ENCODE assay signal across 8 cellular contexts in genomic region chr1:22452401-22452963, GRCh38. TPM values are rescaled to one million over a fixed set of nuclear protein-coding genes. Genes with fewer than 3 reads are reported as not detected.
A peak's percentile ranks its signal among the peaks of the same experiment; 100 is the strongest.
DNase-seq lines count a peak whose midpoint lies in the region; ATAC-seq, FAIRE-seq and TF ChIP-seq lines count a peak whose summit lies in the region.

No MANE protein-coding gene starts in this region.

- ATAC-seq in HG02885 (IDR thresholded peaks at IDR 0.05; ENCODE audit: poor library complexity, unreplicated experiment) (peak; percentile 24), K562 (peak; percentile 47)

- H3K27me3 ChIP-seq in K562 (ENCODE audit: control insufficient read depth in 2 of 2, insufficient read depth in 2 of 2, low read length in 2 of 2) (no peaks in the 10 kb centered on the region), iPS-15b (ENCODE audit: control insufficient read depth, insufficient read depth, low read length) (no peaks in the 10 kb centered on the region)

- no peak for TF ChIP-seq POLR2A in K562 (conservative IDR thresholded peaks at IDR 0.05)

- H3K9me1 ChIP-seq in K562 (ENCODE audit: control insufficient read depth, insufficient read depth, low read length): no peaks in the 10 kb centered on the region

- POLR2A ChIA-PET in K562 (lab: Yijun Ruan, JAX): interaction anchor here (0.6 to 2.6 kb wide), 5 partner anchors 10 to 1258 kb away, joined by 3 to 11 read pairs (median 5); no protein-coding TSS in a partner anchor

- peaks cover 5% of the 10 kb centered on the region; the same call in 1 of the 2 replicates for H4K20me1 ChIP-seq in K562 (replicated peaks; ENCODE audit: control insufficient read depth, insufficient read depth, low read length)

- no peak for TF ChIP-seq RAD21 in K562 (CRISPR knock-in tag; conservative IDR thresholded peaks at IDR 0.05 in 1 of 2, IDR thresholded peaks at IDR 0.05 in 1 of 2)

- peak; percentile 19 for DNase-seq in AG08395 (ENCODE audit: low spot score)
- peak; percentile 19 for DNase-seq in GM12865 (ENCODE audit: low read depth)
- DNase-seq in NCI-H510A (lab: John Stamatoyannopoulos, UW): peak; percentile 29
- peak in 1 of 4 experiments; percentile 54 for DNase-seq in K562 (ENCODE audit: extremely low read depth in 1 of 4, low spot score in 3 of 4)
- DNase-seq in skeletal muscle cell (ENCODE audit: low read depth): peak; percentile 18
- no peak for DNase-seq in posterior vena cava (ENCODE audit: low spot score)

- no peak for TF ChIP-seq CTCF in GM12865 (IDR thresholded peaks at IDR 0.05; ENCODE audit: insufficient read depth, low read depth, low read length, missing control alignments)
- no peak for TF ChIP-seq CTCF in K562 (IDR thresholded peaks at IDR 0.05 in 2 of 3, conservative IDR thresholded peaks at IDR 0.05 in 1 of 3; ENCODE audit: insufficient read depth in 2 of 3, low read depth in 1 of 3, low read length in 3 of 3)

- peak overlapping the region; percentile 90 for H3K4me3 ChIP-seq in GM12865 (ENCODE audit: low read depth, low read length)
- H3K4me3 ChIP-seq in K562: peak overlapping the region; percentile 96
- H3K4me3 ChIP-seq in iPS-15b (ENCODE audit: low read depth, low read length): peak overlapping the region; percentile 73
- H3K4me3 ChIP-seq in skeletal muscle cell (ENCODE audit: low read depth, low read length): peak overlapping the region; percentile 85

- peak overlapping the region; percentile 91 for H2AFZ ChIP-seq in K562 (ENCODE audit: low read depth, low read length)

- H3K27ac ChIP-seq in K562 (ENCODE audit: extremely low read depth, low read depth, low read length): peak overlapping the region; percentile 82

- H3K9me3 ChIP-seq in K562 (replicated peaks; ENCODE audit: control insufficient read depth, insufficient read depth, low read depth, low read length) (peaks cover 9% of the 10 kb centered on the region), iPS-15b (ENCODE audit: control insufficient read depth, insufficient read depth, low read length) (no peaks in the 10 kb centered on the region)

- no peak for TF ChIP-seq EP300 in K562 (IDR thresholded peaks at IDR 0.05; ENCODE audit: low read length)

- peak overlapping the region; percentile 97 for H3K4me2 ChIP-seq in K562 (ENCODE audit: insufficient read depth, low read length)

- H3K4me1 ChIP-seq in K562 (replicated peaks in 1 of 2; ENCODE audit: control insufficient read depth in 2 of 2, insufficient read depth in 2 of 2, low read length in 2 of 2) (peaks cover 17 to 38% of the 10 kb centered on the region in 2 experiments), iPS-15b (ENCODE audit: control insufficient read depth, insufficient read depth, low read length) (peaks cover 8% of the 10 kb centered on the region)

- in situ Hi-C loops in K562 (cut with MboI): no loop called here

- peaks cover 50% of the 10 kb centered on the region for H3K79me2 ChIP-seq in K562 (ENCODE audit: control insufficient read depth, insufficient read depth, low read length)

- no peaks in the 10 kb centered on the region for H3K36me3 ChIP-seq in K562 (ENCODE audit: control insufficient read depth, insufficient read depth, low read length)
- H3K36me3 ChIP-seq in iPS-15b (ENCODE audit: control insufficient read depth, insufficient read depth, low read length): no peaks in the 10 kb centered on the region

- peak; percentile 74 for FAIRE-seq in K562 (lab: Jason Lieb, UNC)

- H3K9ac ChIP-seq in K562 (ENCODE audit: insufficient read depth in 1 of 2, low read depth in 2 of 2, low read length in 2 of 2) (peak overlapping the region; percentile 87 to 97), iPS-15b (ENCODE audit: low read depth, low read length) (peak overlapping the region; percentile 55)

- intact Hi-C loops in K562 (cut with micrococcal nuclease): no loop called here
- intact Hi-C loops in posterior vena cava (cut with DNase I): no loop called here

- CTCF ChIA-PET in K562 (lab: Yijun Ruan, JAX; ENCODE audit: low intra/inter-chr PET ratio): interaction anchor here (0.7 kb wide), 1 partner anchor 159 kb away, joined by 4 read pairs; no protein-coding TSS in a partner anchor

- no TSS peak for BruUV-seq in K562 (replicated peaks; lab: Mats Ljungman, UMichigan)

- WGBS in K562 (ENCODE audit: insufficient coverage, low coverage, missing lambda C conversion rate): 2% methylated on average over 14 of the region's 14 CpGs

TF ChIP-seq in K562, 482 proteins besides CTCF, POLR2A, EP300 and RAD21 (continues in another document):
- TF ChIP-seq TBP (optimal IDR thresholded peaks at IDR 0.05; ENCODE audit: low read depth, low read length) (peak; percentile 11), FOXM1 (IDR thresholded peaks at IDR 0.05; ENCODE audit: low read depth) (no peak), FOXM1 (CRISPR knock-in tag; IDR thresholded peaks at IDR 0.05; ENCODE audit: low read depth) (0 out of 2 replicates have a peak, but pooled peaks have one; percentile 9), NRF1 (conservative IDR thresholded peaks at IDR 0.05 in 1 of 2, IDR thresholded peaks at IDR 0.05 in 1 of 2) (peak; percentile 79 to 82), HMBOX1 (IDR thresholded peaks at IDR 0.05) (peak; percentile 43; the same call in 1 of the 2 replicates), ETV1 (tag; conservative IDR thresholded peaks at IDR 0.05; ENCODE audit: low read depth) (0 out of 2 replicates have a peak, but pooled peaks have one; percentile 5), ZFX (CRISPR knock-in tag; IDR thresholded peaks at IDR 0.05) (peak; percentile 85; the same call in 1 of the 2 replicates), MXI1 (IDR thresholded peaks at IDR 0.05; ENCODE audit: low read depth, low read length) (no peak), HINFP (tag; conservative IDR thresholded peaks at IDR 0.05; ENCODE audit: low read depth) (0 out of 2 replicates have a peak, but pooled peaks have one; percentile 26)

RNA-seq across cellular contexts. Expression of gene ZBTB40, which starts 0.8 kb away (rescaled TPM):
- total RNA-seq in K562 (2011; cell fraction: chromatin; rRNA removed; ENCODE audit: low replicate concordance): 58.0 and 66.5 TPM in 2 replicates
- total RNA-seq in K562 (2011; cell fraction: nucleolus; rRNA removed): 22.5 and 26.7 TPM in 2 replicates
- 28.2 and 29.6 TPM in 2 replicates for total RNA-seq in K562 (2011; cell fraction: nucleoplasm; rRNA removed)
- total RNA-seq in K562 (2014; rRNA removed): 16.3 and 18.7 TPM in 2 replicates
- total RNA-seq in K562 (2014; rRNA removed; fragmentation: Illumina TruSeq; extraction: Trizol): 18.0 and 18.8 TPM in 2 replicates
- total RNA-seq in K562 (2015; rRNA removed; fragmentation: Illumina TruSeq; extraction: Trizol): 21.9 and 22.3 TPM in 2 replicates
- total RNA-seq in K562 (2021): 25.3 and 26.0 TPM in 2 replicates
- 11.1 and 12.3 TPM in 2 replicates for polyA plus RNA-seq in K562 (2011; rRNA removed)
- polyA plus RNA-seq in K562 (2011; cell fraction: cytosol; rRNA removed): 7.7 and 9.6 TPM in 2 replicates
- 54.9 and 86.0 TPM in 2 replicates for polyA plus RNA-seq in K562 (2011; cell fraction: nucleus; rRNA removed)
- 14.2 and 17.0 TPM in 2 replicates for polyA plus RNA-seq in K562 (2012)
- 20.1 and 22.9 TPM in 2 replicates for polyA plus RNA-seq in K562 (2014; fragmentation: Illumina TruSeq; extraction: Trizol)
- 1 to 10 TPM; 2.6 to 5.1 TPM for polyA plus RNA-seq in K562 (2014; fragmentation: Nextera tagmentation; extraction: Ambion mirVana)
- polyA plus RNA-seq in K562 (2014; rRNA removed): 21.2 and 21.8 TPM in 2 replicates
- 17.6 and 19.0 TPM in 2 replicates for polyA minus RNA-seq in K562 (2011; rRNA and poly(A)+ RNA removed)
- polyA minus RNA-seq in K562 (2011; cell fraction: cytosol; rRNA and poly(A)+ RNA removed): 8.6 and 10.1 TPM in 2 replicates
- 18.2 and 27.2 TPM in 2 replicates for polyA minus RNA-seq in K562 (2011; cell fraction: nucleus; rRNA and poly(A)+ RNA removed)
- 10 to 100 TPM; 14.9 to 17.2 TPM for total RNA-seq in posterior vena cava
